In the genomic region with DNA sequence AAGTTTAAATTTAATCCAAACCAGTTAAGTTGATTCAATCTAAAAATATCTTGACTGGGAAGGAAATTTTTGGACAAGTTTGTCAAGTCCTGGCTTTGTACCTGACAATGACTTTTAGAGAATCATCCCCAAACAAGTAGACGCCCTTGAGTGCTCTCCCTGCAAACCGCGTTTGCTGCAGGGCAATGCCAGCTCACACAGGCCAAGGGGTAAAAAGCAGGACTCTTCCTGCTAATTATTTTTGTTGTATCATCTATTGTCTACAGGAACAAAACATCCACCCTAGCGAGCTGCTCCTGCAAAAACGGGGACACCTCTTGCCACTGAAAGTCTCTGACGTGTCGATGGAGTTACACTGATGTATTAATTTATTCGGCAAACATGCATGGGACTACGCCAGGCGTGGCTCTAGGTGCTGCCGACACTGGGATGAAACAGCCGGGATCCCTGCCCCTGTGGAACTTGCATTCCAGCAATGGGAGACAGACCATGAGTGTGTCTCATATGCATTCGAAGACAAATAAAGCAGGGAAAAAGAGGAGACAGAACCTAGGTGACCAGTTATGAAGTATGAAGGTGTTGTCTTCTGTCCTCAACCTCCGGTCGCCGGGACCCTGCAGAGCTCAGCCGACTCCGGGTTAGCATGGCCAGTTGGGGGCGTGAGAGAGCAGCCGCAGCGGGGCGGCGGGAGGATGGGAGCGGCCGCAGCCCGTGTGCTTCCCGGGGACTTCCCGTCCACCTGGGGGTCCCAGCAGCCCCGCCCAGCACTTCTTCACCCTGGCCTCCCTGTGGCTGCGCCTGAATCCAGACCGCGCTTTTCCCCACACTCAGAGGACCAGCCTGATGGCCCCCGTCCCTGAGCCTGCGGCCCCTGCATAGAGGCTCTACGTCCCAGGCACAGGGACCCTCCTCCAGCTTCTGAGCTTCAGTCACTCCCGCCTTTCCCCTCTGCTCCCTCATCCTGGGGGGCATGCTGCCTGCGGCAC, we compare ENCODE assay signal across 8 cellular contexts. TPM values are rescaled to one million over a fixed set of nuclear protein-coding genes. Genes with fewer than 3 reads are reported as not detected.
DNase-seq lines count a peak whose midpoint lies in the region; ATAC-seq, FAIRE-seq and TF ChIP-seq lines count a peak whose summit lies in the region.

No MANE protein-coding gene starts in this region.

- H2AFZ ChIP-seq in mesenchymal stem cell (ENCODE audit: low read depth, low read length) = peak overlapping the region; percentile 10

- H3K23ac ChIP-seq in mesenchymal stem cell (ENCODE audit: low read length in 2 of 2) = no peak overlapping the region

- H3K27me3 ChIP-seq in mesenchymal stem cell (ENCODE audit: control insufficient read depth in 1 of 2, insufficient read depth in 1 of 2, low read length in 2 of 2) = peaks cover 0 to 7% of the 10 kb centered on the region in 2 experiments
- no peaks in the 10 kb centered on the region for H3K27me3 ChIP-seq in effector memory CD4-positive, alpha-beta T cell (replicated peaks; ENCODE audit: control insufficient read depth, insufficient read depth, low read length, poor library complexity, severe bottlenecking)

- H2BK120ac ChIP-seq in mesenchymal stem cell (ENCODE audit: low read depth, low read length) = no peak overlapping the region

- TF ChIP-seq POLR2A in GM12891 (IDR thresholded peaks at IDR 0.05; ENCODE audit: low read depth, low read length) = no peak

- no peak overlapping the region for H3K27ac ChIP-seq in mesenchymal stem cell (ENCODE audit: low read length, poor library complexity, severe bottlenecking)
- H3K27ac ChIP-seq in effector memory CD4-positive, alpha-beta T cell (ENCODE audit: insufficient read depth, low read length, poor library complexity, severe bottlenecking) = no peak overlapping the region

- peaks cover 5% of the 10 kb centered on the region for H3K9me3 ChIP-seq in mesenchymal stem cell (ENCODE audit: control insufficient read depth, low read length)
- no peaks in the 10 kb centered on the region for H3K9me3 ChIP-seq in effector memory CD4-positive, alpha-beta T cell (ENCODE audit: control insufficient read depth, low read length)

- FAIRE-seq in GM12891 (lab: Jason Lieb, UNC) = peak; percentile 57

- peak; percentile 71 for TF ChIP-seq CTCF in type B pancreatic cell (conservative IDR thresholded peaks at IDR 0.05)

- H4K8ac ChIP-seq in mesenchymal stem cell (ENCODE audit: low read length) = peak overlapping the region; percentile 4

- H3K9me3 Mint-ChIP-seq in effector memory CD8-positive, alpha-beta T cell = no peaks in the 10 kb centered on the region
- peaks cover 6% of the 10 kb centered on the region for H3K9me3 Mint-ChIP-seq in type B pancreatic cell

- DNase-seq in GM12891 (ENCODE audit: insufficient read length, low spot score) (no peak), RPMI8226 (peak; percentile 29), mesenchymal stem cell (no peak), type B pancreatic cell (ENCODE audit: extremely low spot score, unreplicated experiment) (no peak), NCI-H1417 (lab: John Stamatoyannopoulos, UW) (no peak)
- DNase-seq in effector memory CD8-positive, alpha-beta T cell = peak; percentile 27 to 40 (median 32)
- no peak for DNase-seq in effector memory CD4-positive, alpha-beta T cell

- H4K91ac ChIP-seq in mesenchymal stem cell (ENCODE audit: low read length) = peak overlapping the region; percentile 36

- no peaks in the 10 kb centered on the region for H3K36me3 Mint-ChIP-seq in effector memory CD8-positive, alpha-beta T cell (ENCODE audit: insufficient read depth)
- peaks cover 3% of the 10 kb centered on the region for H3K36me3 Mint-ChIP-seq in type B pancreatic cell

- no peak overlapping the region for H3K14ac ChIP-seq in mesenchymal stem cell (ENCODE audit: low read length in 2 of 2)

- peak overlapping the region; percentile 27 to 53 for H3K4me3 Mint-ChIP-seq in effector memory CD8-positive, alpha-beta T cell
- H3K4me3 Mint-ChIP-seq in type B pancreatic cell = no peak overlapping the region

- ATAC-seq in effector memory CD8-positive, alpha-beta T cell (replicated peaks) = peak; percentile 74
- ATAC-seq in HG03439 (IDR thresholded peaks at IDR 0.05; ENCODE audit: unreplicated experiment) = no peak

- peak overlapping the region in 1 of 2 experiments; percentile 65 for H2BK12ac ChIP-seq in mesenchymal stem cell (ENCODE audit: low read length in 2 of 2)

- H2AK5ac ChIP-seq in mesenchymal stem cell (ENCODE audit: low read length, severe bottlenecking) = peak overlapping the region; percentile 16

- no peaks in the 10 kb centered on the region for H3K79me1 ChIP-seq in mesenchymal stem cell (replicated peaks; ENCODE audit: low read length, poor library complexity, severe bottlenecking)

- no peak overlapping the region for H2BK15ac ChIP-seq in mesenchymal stem cell (ENCODE audit: low read depth, poor library complexity, severe bottlenecking)

- H3K27ac Mint-ChIP-seq in effector memory CD8-positive, alpha-beta T cell = peak overlapping the region in 1 of 2 donors; percentile 55
- H3K27ac Mint-ChIP-seq in type B pancreatic cell = peak overlapping the region; percentile 59

- peaks cover 13 to 26% of the 10 kb centered on the region in 2 donors for H3K27me3 Mint-ChIP-seq in effector memory CD8-positive, alpha-beta T cell
- H3K27me3 Mint-ChIP-seq in type B pancreatic cell = no peaks in the 10 kb centered on the region

- 58% methylated on average over 35 of the region's 37 CpGs for whole genome bisulfite sequencing in mesenchymal stem cell

- H3K4me1 ChIP-seq in mesenchymal stem cell (ENCODE audit: control insufficient read depth, insufficient read depth, low read depth, low read length) = peaks cover 5% of the 10 kb centered on the region
- no peaks in the 10 kb centered on the region for H3K4me1 ChIP-seq in effector memory CD4-positive, alpha-beta T cell (ENCODE audit: control insufficient read depth, insufficient read depth, low read length, poor library complexity, severe bottlenecking)

- peak overlapping the region in 1 of 2 experiments; percentile 70 for H3K4me3 ChIP-seq in mesenchymal stem cell (ENCODE audit: insufficient read depth in 1 of 2, low read depth in 1 of 2, low read length in 2 of 2)
- H3K4me3 ChIP-seq in effector memory CD4-positive, alpha-beta T cell (ENCODE audit: insufficient read depth, low read depth, low read length, poor library complexity, severe bottlenecking) = no peak overlapping the region

- peaks cover 0 to 5% of the 10 kb centered on the region in 2 donors for H3K4me1 Mint-ChIP-seq in effector memory CD8-positive, alpha-beta T cell (ENCODE audit: low read depth in 2 of 2)
- H3K4me1 Mint-ChIP-seq in type B pancreatic cell (ENCODE audit: unreplicated experiment) = peaks cover 6% of the 10 kb centered on the region

- H3K4me2 ChIP-seq in mesenchymal stem cell (ENCODE audit: low read length, poor library complexity, severe bottlenecking) = peak overlapping the region; percentile 56

- no peak overlapping the region for H3K18ac ChIP-seq in mesenchymal stem cell (ENCODE audit: low read depth in 1 of 2, low read length in 2 of 2)

- no peak overlapping the region for H2BK5ac ChIP-seq in mesenchymal stem cell (ENCODE audit: low read depth, low read length, poor library complexity, severe bottlenecking)

- H3K4ac ChIP-seq in mesenchymal stem cell (ENCODE audit: low read depth in 1 of 2, low read length in 2 of 2) = no peak overlapping the region

- peak overlapping the region; percentile 43 for H3K9ac ChIP-seq in mesenchymal stem cell (ENCODE audit: low read length)

- peaks cover 0 to 4% of the 10 kb centered on the region in 2 experiments for H3K36me3 ChIP-seq in mesenchymal stem cell (ENCODE audit: control insufficient read depth in 1 of 2, insufficient read depth in 2 of 2, low read depth in 1 of 2, low read length in 2 of 2)
- no peaks in the 10 kb centered on the region for H3K36me3 ChIP-seq in effector memory CD4-positive, alpha-beta T cell (ENCODE audit: control insufficient read depth, insufficient read depth, low read length)

TF ChIP-seq in GM12891, 5 proteins besides CTCF, POLR2A, EP300 and RAD21:
- TF ChIP-seq POLR2AphosphoS5 (IDR thresholded peaks at IDR 0.05; ENCODE audit: low read depth, low read length) = no peak
TF ChIP-seq in GM12891: peak in this region for 0.

RNA-seq across cellular contexts. Expression of gene ID2, which starts 11.2 kb away (rescaled TPM):
- polyA plus RNA-seq in GM12891 (2012; ENCODE audit: low read depth, missing spikeins) = 22.0 TPM
- 53.9 TPM for polyA plus RNA-seq in mesenchymal stem cell (2013, experiment 1 of 2)
- 55.7 TPM for polyA plus RNA-seq in mesenchymal stem cell (2013, experiment 2 of 2)
- 194 and 310 TPM in 2 replicates for total RNA-seq in type B pancreatic cell (ENCODE audit: low replicate concordance)

Comparison
In these comparisons a context has a peak if more than half of its experiments do, and no peak if none do; other contexts are left out.
1. DNase-seq: peak in RPMI8226 (single experiment) and effector memory CD8-positive, alpha-beta T cell (3 of 3); none in GM12891 (single experiment), mesenchymal stem cell (single experiment), type B pancreatic cell (single experiment), NCI-H1417 (0 of 3) and effector memory CD4-positive, alpha-beta T cell (0 of 3).